In genomic region chr22:20234760-20235452, GRCh38 we compare ENCODE assay signal across 20 cellular contexts. TPM values are rescaled to one million over a fixed set of nuclear protein-coding genes. Genes with fewer than 3 reads are reported as not detected.
DNase-seq lines count a peak whose midpoint lies in the region; TF ChIP-seq lines count a peak whose summit lies in the region.
"Had no signal": no experiment of that assay in that cellular context is flagged by ENCODE, and none has a peak within 500 bp of the region (broad histone marks: within the 10 kb centered on the region; RNA-seq: fewer than 3 reads in every experiment).

No MANE protein-coding gene starts in this region.

- no peaks in the 10 kb centered on the region for H3K36me3 ChIP-seq in BLaER1 treated with 17β-estradiol and CSF1 and Interleukin-3, amounts not matched to agents 10 nM and 100 nM
- H3K36me3 ChIP-seq in endodermal cell (ENCODE audit: control insufficient read depth, insufficient read depth, low read length): no peaks in the 10 kb centered on the region
- H3K36me3 ChIP-seq in neural progenitor cell: no peaks in the 10 kb centered on the region
- H3K36me3 ChIP-seq in breast epithelium: no peaks in the 10 kb centered on the region
- H3K36me3 ChIP-seq: SJSA1 had no signal

- DNase-seq in NCI-H2227 (lab: John Stamatoyannopoulos, UW; ENCODE audit: unreplicated experiment) (peak; percentile 81), endodermal cell (no peak), neural progenitor cell (ENCODE audit: low spot score) (no peak), breast epithelium (ENCODE audit: low spot score in 2 of 2) (no peak), NCI-H1436 treated with DMSO at 0.1 percent for 48 hours (lab: John Stamatoyannopoulos, UW) (no peak)
- DNase-seq in activated T-cell treated with anti-CD3 and anti-CD28 coated beads, Interleukin-2, amount 50 U/mL, for 48 hours: no peak
- DNase-seq: Calu3, DND-41, NCI-H1048, NCI-H1694 treated with DMSO at 0.1 percent for 48 hours, NCI-H2081, NCI-H2171 treated with DMSO at 0.1 percent for 48 hours, NCI-H774, Right ventricle myocardium superior, RPMI8226 had no signal

- H3K9me3 ChIP-seq in BLaER1 treated with 17β-estradiol and CSF1 and Interleukin-3, amounts not matched to agents 10 nM and 100 nM (replicated peaks in 1 of 11): no peaks in the 10 kb centered on the region
- H3K9me3 ChIP-seq in endodermal cell (ENCODE audit: control insufficient read depth, low read length): no peaks in the 10 kb centered on the region
- no peaks in the 10 kb centered on the region for H3K9me3 ChIP-seq in neural progenitor cell (ENCODE audit: low read depth)
- no peaks in the 10 kb centered on the region for H3K9me3 ChIP-seq in breast epithelium
- H3K9me3 ChIP-seq: SJSA1 had no signal

- H2AFZ ChIP-seq in neural progenitor cell (replicated peaks): no peak overlapping the region

- H3F3A ChIP-seq in neural progenitor cell (ENCODE audit: low read depth): no peaks in the 10 kb centered on the region

- H3K79me2 ChIP-seq in neural progenitor cell (ENCODE audit: low read depth): no peaks in the 10 kb centered on the region

- intact Hi-C loops in breast epithelium (cut with DNase I; ENCODE audit: low total_unique reads): no loop called here

- H3K9me3 Mint-ChIP-seq in endodermal cell (no peaks in the 10 kb centered on the region), neural progenitor cell (no peaks in the 10 kb centered on the region)
- H3K9me3 Mint-ChIP-seq: IgD-negative memory B cell had no signal

- no peak overlapping the region for H3K27ac Mint-ChIP-seq in endodermal cell
- peak overlapping the region; percentile 74 for H3K27ac Mint-ChIP-seq in neural progenitor cell
- H3K27ac Mint-ChIP-seq: B cell, IgD-negative memory B cell had no signal

- peaks cover 38 to 100% (median 100%) of the 10 kb centered on the region in 10 experiments for H3K4me1 ChIP-seq in BLaER1 treated with 17β-estradiol and CSF1 and Interleukin-3, amounts not matched to agents 10 nM and 100 nM
- H3K4me1 ChIP-seq in endodermal cell (ENCODE audit: control insufficient read depth, insufficient read depth, low read length) (peaks cover 3% of the 10 kb centered on the region), neural progenitor cell (peaks cover 5% of the 10 kb centered on the region), breast epithelium (no peaks in the 10 kb centered on the region)
- H3K4me1 ChIP-seq: SJSA1 had no signal

- H3K4me3 Mint-ChIP-seq in endodermal cell: no peak overlapping the region
- H3K4me3 Mint-ChIP-seq in neural progenitor cell: no peak overlapping the region
- H3K4me3 Mint-ChIP-seq: B cell, IgD-negative memory B cell had no signal

- H3K27me3 Mint-ChIP-seq in endodermal cell (ENCODE audit: insufficient read depth) (no peaks in the 10 kb centered on the region), neural progenitor cell (ENCODE audit: insufficient read depth, low read depth) (peaks cover 6% of the 10 kb centered on the region)
- H3K27me3 Mint-ChIP-seq: B cell, IgD-negative memory B cell had no signal

- peak overlapping the region in 4 of 11 experiments; percentile 92 to 95 (median 94); a peak in 5 of 22 replicates for H3K27ac ChIP-seq in BLaER1 treated with 17β-estradiol and CSF1 and Interleukin-3, amounts not matched to agents 10 nM and 100 nM
- H3K27ac ChIP-seq in endodermal cell (ENCODE audit: low read depth, low read length) (peak overlapping the region; percentile 44), neural progenitor cell (no peak overlapping the region), breast epithelium (no peak overlapping the region)
- H3K27ac ChIP-seq: HL-60, SJSA1 had no signal

- H4K20me1 ChIP-seq in BLaER1 treated with 17β-estradiol and CSF1 and Interleukin-3, amounts not matched to agents 10 nM and 100 nM: peaks cover 0 to 5% (median 0%) of the 10 kb centered on the region in 11 experiments; a peak in 1 of 22 replicates
- no peaks in the 10 kb centered on the region for H4K20me1 ChIP-seq in neural progenitor cell (ENCODE audit: low read depth)

- peaks cover 0 to 5% (median 0%) of the 10 kb centered on the region in 11 experiments; a peak in 1 of 22 replicates for H3K27me3 ChIP-seq in BLaER1 treated with 17β-estradiol and CSF1 and Interleukin-3, amounts not matched to agents 10 nM and 100 nM
- H3K27me3 ChIP-seq in endodermal cell (ENCODE audit: control insufficient read depth, insufficient read depth, low read length, poor library complexity, severe bottlenecking) (no peaks in the 10 kb centered on the region), neural progenitor cell (no peaks in the 10 kb centered on the region), breast epithelium (no peaks in the 10 kb centered on the region)

- H3K4me1 Mint-ChIP-seq in endodermal cell (no peaks in the 10 kb centered on the region), neural progenitor cell (peaks cover 14% of the 10 kb centered on the region)
- H3K4me1 Mint-ChIP-seq: IgD-negative memory B cell had no signal

- WGBS in endodermal cell (ENCODE audit: insufficient coverage in 1 of 2, insufficient read length in 1 of 2), 2 experiments: 91 to 92% methylated on average over 23 to 25 of the region's 25 CpGs

- H3K4me2 ChIP-seq in BLaER1 treated with 17β-estradiol and CSF1 and Interleukin-3, amounts not matched to agents 10 nM and 100 nM: peak overlapping the region in 9 of 11 experiments; percentile 94 to 100 (median 98); a peak in 18 of 22 replicates
- H3K4me2 ChIP-seq in neural progenitor cell: no peak overlapping the region

- TF ChIP-seq POLR2A in breast epithelium (IDR thresholded peaks at IDR 0.05): no peak

- H3K4me3 ChIP-seq in BLaER1 treated with 17β-estradiol and CSF1 and Interleukin-3, amounts not matched to agents 10 nM and 100 nM: no peak overlapping the region
- no peak overlapping the region for H3K4me3 ChIP-seq in endodermal cell (ENCODE audit: low read length)
- no peak overlapping the region for H3K4me3 ChIP-seq in neural progenitor cell
- no peak overlapping the region for H3K4me3 ChIP-seq in breast epithelium
- H3K4me3 ChIP-seq: SJSA1 had no signal

- H3K36me3 Mint-ChIP-seq in endodermal cell (ENCODE audit: low read depth) (no peaks in the 10 kb centered on the region), neural progenitor cell (no peaks in the 10 kb centered on the region)
- H3K36me3 Mint-ChIP-seq: IgD-negative memory B cell had no signal

- H3K9ac ChIP-seq in BLaER1 treated with 17β-estradiol and CSF1 and Interleukin-3, amounts not matched to agents 10 nM and 100 nM: peak overlapping the region in 2 of 11 experiments; percentile 85; a peak in 3 of 22 replicates
- H3K9ac ChIP-seq in endodermal cell (ENCODE audit: extremely low read depth, low read length, poor library complexity, severe bottlenecking) (no peak overlapping the region), neural progenitor cell (no peak overlapping the region)

- TF ChIP-seq CTCF in endodermal cell (conservative IDR thresholded peaks at IDR 0.05) (no peak), neural progenitor cell (IDR thresholded peaks at IDR 0.05) (no peak), breast epithelium (IDR thresholded peaks at IDR 0.05) (no peak)

RNA-seq across cellular contexts. Expression of gene RTN4R, which starts 33.2 kb away (rescaled TPM):
- 10 to 100 TPM; 12.8 to 17.7 TPM for total RNA-seq in endodermal cell
- polyA plus RNA-seq in endodermal cell (2013, experiment 1 of 2): 28.2 TPM
- 24.1 TPM for polyA plus RNA-seq in endodermal cell (2013, experiment 2 of 2)
- total RNA-seq in neural progenitor cell (ENCODE audit: low replicate concordance): 6.3 and 20.9 TPM in 2 replicates
- 1 to 10 TPM in 2 of 3 donors, under 1 TPM in 1; 0.48 to 2.0 (median 1.9) TPM for total RNA-seq in breast epithelium
- polyA plus RNA-seq: IgD-negative memory B cell had no signal
